ENCODE assay signal across 21 cellular contexts in the genomic region with DNA sequence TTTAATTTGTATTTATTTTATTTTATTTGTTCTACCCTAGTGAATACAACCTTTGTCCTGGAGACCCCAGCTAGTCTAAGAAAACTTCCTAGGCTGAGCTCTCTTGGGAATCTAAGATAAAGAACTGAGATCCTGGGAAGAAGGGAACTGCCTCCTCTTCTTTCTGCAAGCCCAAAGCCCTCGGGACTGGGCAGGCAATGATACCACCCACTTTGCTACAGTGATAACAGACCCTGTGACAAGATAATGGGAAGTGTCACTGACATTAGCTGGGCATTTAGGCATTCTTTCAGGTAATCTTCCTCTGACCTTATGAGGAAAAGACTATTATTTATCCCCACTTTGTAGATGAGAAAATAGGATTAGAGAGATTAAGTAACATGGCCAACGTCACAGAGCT. TPM values are rescaled to one million over a fixed set of nuclear protein-coding genes. Genes with fewer than 3 reads are reported as not detected.
DNase-seq lines count a peak whose midpoint lies in the region; ATAC-seq and TF ChIP-seq lines count a peak whose summit lies in the region.
"Had no signal": no experiment of that assay in that cellular context is flagged by ENCODE, and none has a peak within 500 bp of the region (broad histone marks: within the 10 kb centered on the region; RNA-seq: fewer than 3 reads in every experiment).

No MANE protein-coding gene starts in this region.

- no peak overlapping the region for H3K4ac ChIP-seq in trophoblast cell (ENCODE audit: low read depth, low read length)

- TF ChIP-seq CTCF in A673 (conservative IDR thresholded peaks at IDR 0.05; ENCODE audit: low read depth, low read length) = no peak
- TF ChIP-seq CTCF in endodermal cell (conservative IDR thresholded peaks at IDR 0.05) = no peak

- H2BK5ac ChIP-seq in trophoblast cell (ENCODE audit: low read depth, low read length, poor library complexity) = no peak overlapping the region

- H3K27ac ChIP-seq in A673 (ENCODE audit: low read depth, low read length, poor library complexity, severe bottlenecking) (peak overlapping the region; percentile 16), endodermal cell (ENCODE audit: low read depth, low read length) (no peak overlapping the region), trophoblast cell (ENCODE audit: low read depth, low read length) (peak overlapping the region; percentile 51)
- H3K27ac ChIP-seq: 22Rv1, A549 had no signal

- H3K27me3 ChIP-seq in A673 (replicated peaks; ENCODE audit: insufficient read depth, low read depth, low read length, poor library complexity) = no peaks in the 10 kb centered on the region
- H3K27me3 ChIP-seq in endodermal cell (ENCODE audit: control insufficient read depth, insufficient read depth, low read length, poor library complexity, severe bottlenecking) = no peaks in the 10 kb centered on the region
- no peaks in the 10 kb centered on the region for H3K27me3 ChIP-seq in trophoblast cell (ENCODE audit: insufficient read depth, low read length)

- no peaks in the 10 kb centered on the region for H3K9me3 Mint-ChIP-seq in endodermal cell
- H3K9me3 Mint-ChIP-seq: GM23338, H9 had no signal

- POLR2A ChIA-PET in A673 (lab: Charles Lee; ENCODE audit: low non-redundant PET) = no interaction called here

- no peak for DNase-seq in A673 (ENCODE audit: low spot score)
- peak; percentile 29 for DNase-seq in NCI-H82 treated with DMSO at 0.1 percent for 48 hours (lab: John Stamatoyannopoulos, UW; ENCODE audit: unreplicated experiment)
- DNase-seq in endodermal cell = peak; percentile 57
- no peak for DNase-seq in trophoblast cell
- no peak for DNase-seq in foreskin melanocyte
- DNase-seq in 8988T = no peak
- DNase-seq in DMS79 (lab: John Stamatoyannopoulos, UW) = no peak
- DNase-seq: C1 segment of cervical spinal cord; Calu3; CD4-positive, alpha-beta memory T cell; COR-L47; DMS153; EL; GDM1; H9 had no signal

- no peak overlapping the region for H3K14ac ChIP-seq in trophoblast cell (ENCODE audit: low read length)

- no peaks in the 10 kb centered on the region for H3K36me3 ChIP-seq in A673 (ENCODE audit: insufficient read depth, low read length, poor library complexity, severe bottlenecking)
- H3K36me3 ChIP-seq in endodermal cell (ENCODE audit: control insufficient read depth, insufficient read depth, low read length) = peaks cover 89% of the 10 kb centered on the region
- peaks cover 74 to 84% of the 10 kb centered on the region in 2 experiments for H3K36me3 ChIP-seq in trophoblast cell (ENCODE audit: control insufficient read depth in 1 of 2, insufficient read depth in 2 of 2, low read length in 2 of 2)

- WGBS in endodermal cell (ENCODE audit: insufficient coverage in 1 of 2, insufficient read length in 1 of 2), 2 experiments = 12% methylated on average over 2 of the region's 2 CpGs; no CpG with 5 or more reads in 1 of the 2 experiments
- no CpG with 5 or more reads among the region's 2 CpGs for WGBS in trophoblast cell (ENCODE audit: extremely low coverage, insufficient coverage, insufficient read length)

- H3K4me3 Mint-ChIP-seq in endodermal cell = no peak overlapping the region
- H3K4me3 Mint-ChIP-seq: CD4-positive, alpha-beta memory T cell; GM23338; H9 had no signal

- H3K9ac ChIP-seq in endodermal cell (ENCODE audit: extremely low read depth, low read length, poor library complexity, severe bottlenecking) = peak overlapping the region; percentile 28
- no peak overlapping the region for H3K9ac ChIP-seq in trophoblast cell (ENCODE audit: low read length)

- H3K4me3 ChIP-seq in A673 (ENCODE audit: low read depth, low read length, poor library complexity, severe bottlenecking) = no peak overlapping the region
- H3K4me3 ChIP-seq in endodermal cell (ENCODE audit: low read length) = no peak overlapping the region
- no peak overlapping the region for H3K4me3 ChIP-seq in trophoblast cell (ENCODE audit: low read depth, low read length)
- H3K4me3 ChIP-seq: A549, GM12878, GM23338 had no signal

- H3K23ac ChIP-seq in trophoblast cell (ENCODE audit: low read length) = no peak overlapping the region

- H3K79me2 ChIP-seq in trophoblast cell (ENCODE audit: control insufficient read depth, insufficient read depth, low read length, poor library complexity) = no peaks in the 10 kb centered on the region

- H2BK120ac ChIP-seq in trophoblast cell (ENCODE audit: insufficient read depth, low read length, poor library complexity) = no peak overlapping the region

- peaks cover 81% of the 10 kb centered on the region for H3K36me3 Mint-ChIP-seq in endodermal cell (ENCODE audit: low read depth)
- H3K36me3 Mint-ChIP-seq: CD4-positive, alpha-beta memory T cell had no signal

- H3K9me3 ChIP-seq in A673 (ENCODE audit: low read depth, low read length, poor library complexity, severe bottlenecking) = no peaks in the 10 kb centered on the region
- H3K9me3 ChIP-seq in endodermal cell (ENCODE audit: control insufficient read depth, low read length) = no peaks in the 10 kb centered on the region
- no peaks in the 10 kb centered on the region for H3K9me3 ChIP-seq in trophoblast cell (ENCODE audit: insufficient read depth, low read depth, low read length)
- H3K9me3 ChIP-seq: A549 had no signal

- intact Hi-C loops in A673 (cut with micrococcal nuclease; ENCODE audit: unreplicated experiment) = no loop called here

- no peak overlapping the region for H3K4me2 ChIP-seq in trophoblast cell (ENCODE audit: low read length)
- H3K4me2 ChIP-seq: A549, GM23338 had no signal

- peaks cover 17% of the 10 kb centered on the region for H3K79me1 ChIP-seq in trophoblast cell (ENCODE audit: low read length)

- BruUV-seq in A673 (replicated peaks; lab: Mats Ljungman, UMichigan) = no TSS peak

- ATAC-seq in GM18511 (IDR thresholded peaks at IDR 0.05; ENCODE audit: unreplicated experiment) = no peak
- ATAC-seq: A549, GM12878, GM23338, HCT116 had no signal

- H3K4me1 Mint-ChIP-seq in endodermal cell = peaks cover 36% of the 10 kb centered on the region
- H3K4me1 Mint-ChIP-seq: CD4-positive, alpha-beta memory T cell had no signal

- H2BK12ac ChIP-seq in trophoblast cell (ENCODE audit: low read length) = no peak overlapping the region

- no peak overlapping the region for H2AK5ac ChIP-seq in trophoblast cell (ENCODE audit: low read length)

- no peak overlapping the region for H4K91ac ChIP-seq in trophoblast cell (ENCODE audit: low read depth, low read length)

- CTCF ChIA-PET in A673 (lab: Charles Lee) = no interaction called here

- H3K27me3 Mint-ChIP-seq in endodermal cell (ENCODE audit: insufficient read depth) = no peaks in the 10 kb centered on the region
- H3K27me3 Mint-ChIP-seq: CD4-positive, alpha-beta memory T cell had no signal

- no peak overlapping the region for H3K18ac ChIP-seq in trophoblast cell (ENCODE audit: low read length)

- no peak overlapping the region for H4K12ac ChIP-seq in trophoblast cell (ENCODE audit: low read depth, low read length)

- no peaks in the 10 kb centered on the region for H3K4me1 ChIP-seq in A673 (ENCODE audit: insufficient read depth, low read length, poor library complexity, severe bottlenecking)
- H3K4me1 ChIP-seq in endodermal cell (ENCODE audit: control insufficient read depth, insufficient read depth, low read length) = peaks cover 21% of the 10 kb centered on the region
- no peaks in the 10 kb centered on the region for H3K4me1 ChIP-seq in trophoblast cell (ENCODE audit: control insufficient read depth in 1 of 2, insufficient read depth in 2 of 2, low read length in 2 of 2)
- H3K4me1 ChIP-seq: A549 had no signal

- H2AFZ ChIP-seq in trophoblast cell (ENCODE audit: insufficient read depth, low read length, poor library complexity) = no peak overlapping the region
- H2AFZ ChIP-seq: GM23338 had no signal

- peak overlapping the region; percentile 72 for H3K27ac Mint-ChIP-seq in endodermal cell
- H3K27ac Mint-ChIP-seq: CD4-positive, alpha-beta memory T cell; GM23338; H9 had no signal

- no peak overlapping the region for H4K8ac ChIP-seq in trophoblast cell (ENCODE audit: low read depth, low read length)

RNA-seq across cellular contexts. Expression of gene TYRO3, which starts 15.1 kb away (rescaled TPM):
- total RNA-seq in A673 (2021) (26.0 and 32.5 TPM in 2 replicates), endodermal cell (100 to 1,000 TPM; 293 to 311 TPM)
- polyA plus RNA-seq in endodermal cell (2013, experiment 1 of 2) = 86.7 TPM
- 76.1 TPM for polyA plus RNA-seq in endodermal cell (2013, experiment 2 of 2)
- polyA plus RNA-seq in trophoblast cell (2013) = 174 and 187 TPM in 2 replicates

RNA-seq across cellular contexts. Expression of gene RPAP1, which starts 30.1 kb away (rescaled TPM):
- total RNA-seq in A673 (2021) (68.7 and 69.8 TPM in 2 replicates), endodermal cell (100 to 1,000 TPM in 1 of 2 donors, 10 to 100 TPM in 1; 91.1 to 107 TPM)
- 39.7 TPM for polyA plus RNA-seq in endodermal cell (2013, experiment 1 of 2)
- polyA plus RNA-seq in endodermal cell (2013, experiment 2 of 2) = 38.3 TPM
- 27.4 and 28.9 TPM in 2 replicates for polyA plus RNA-seq in trophoblast cell (2013)

Comparison
In these comparisons a context has a peak if more than half of its experiments do, and no peak if none do; other contexts are left out.
1. DNase-seq: peak in NCI-H82 treated with DMSO at 0.1 percent for 48 hours (single experiment) and endodermal cell (single experiment); none in A673 (single experiment), trophoblast cell (0 of 2), foreskin melanocyte (single experiment), 8988T (single experiment) and DMS79 (single experiment).